Comparison of ENCODE assay signal across 27 cellular contexts in the genomic region with DNA sequence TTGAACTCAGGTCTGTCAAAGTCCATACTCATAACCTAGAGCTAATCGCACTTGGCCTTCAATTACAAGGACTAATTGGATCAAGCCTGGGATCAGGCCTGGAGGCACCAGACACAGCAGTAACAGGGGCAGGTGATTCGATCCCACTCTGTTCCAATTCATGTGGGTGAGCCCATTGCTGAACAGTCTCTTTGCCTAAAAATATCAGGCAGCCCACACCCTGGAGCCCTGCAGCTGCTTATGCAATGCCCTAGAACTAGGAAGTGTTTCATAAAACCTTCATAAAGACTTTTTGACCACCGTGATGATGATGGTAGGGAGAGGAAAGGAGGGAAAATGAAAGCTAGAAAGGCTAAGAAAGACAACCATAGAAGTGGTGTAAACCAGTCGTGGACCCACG.
"Had no signal": no experiment of that assay in that cellular context is flagged by ENCODE, and none has a peak within 500 bp of the region (broad histone marks: within the 10 kb centered on the region; RNA-seq: fewer than 3 reads in every experiment).

No MANE protein-coding gene starts in this region.

- ATAC-seq: activated CD8-positive, alpha-beta T cell treated with anti-CD3 and anti-CD28 coated beads for 36 hours; activated T-cell treated with anti-CD3 and anti-CD28 coated beads, Interleukin-2, amount 50 U/mL, for 72 hours; body of pancreas; sciatic nerve; stimulated activated naive CD8-positive, alpha-beta T cell treated with anti-CD3 and anti-CD28 coated beads, Interleukin-15, Interleukin-2, amounts not matched to agents 100 U/mL and 50 U/mL, for 24 hours; WTC11 had no signal

- H3K4me1 Mint-ChIP-seq: activated CD4-positive, alpha-beta T cell treated with anti-CD3 and anti-CD28 coated beads, Interleukin-2, amount 10 ng/mL, durations not matched to agents 7 days and 5 days; activated naive CD8-positive, alpha-beta T cell treated with anti-CD3 and anti-CD28 coated beads for 36 hours had no signal

- H3K9me3 Mint-ChIP-seq: activated CD4-positive, alpha-beta T cell treated with anti-CD3 and anti-CD28 coated beads, Interleukin-2, amount 10 ng/mL, durations not matched to agents 7 days and 5 days; activated CD8-positive, alpha-beta T cell treated with anti-CD3 and anti-CD28 coated beads for 36 hours; activated naive CD4-positive, alpha-beta T cell treated with anti-CD3 and anti-CD28 coated beads for 36 hours; activated naive CD8-positive, alpha-beta T cell treated with anti-CD3 and anti-CD28 coated beads for 36 hours; activated T-cell treated with anti-CD3 and anti-CD28 coated beads, Interleukin-2, amount 50 U/mL, for 72 hours; nephron progenitor cell; WTC11 had no signal

- H3K27ac Mint-ChIP-seq: activated CD4-positive, alpha-beta T cell treated with anti-CD3 and anti-CD28 coated beads, Interleukin-2, amount 10 ng/mL, durations not matched to agents 7 days and 5 days; activated CD8-positive, alpha-beta T cell treated with anti-CD3 and anti-CD28 coated beads for 36 hours; activated naive CD4-positive, alpha-beta T cell treated with anti-CD3 and anti-CD28 coated beads for 36 hours; activated naive CD8-positive, alpha-beta T cell treated with anti-CD3 and anti-CD28 coated beads for 36 hours; activated T-cell treated with anti-CD3 and anti-CD28 coated beads, Interleukin-2, amount 50 U/mL, for 72 hours; nephron progenitor cell; WTC11 had no signal

- H3K4me3 Mint-ChIP-seq: activated CD4-positive, alpha-beta T cell treated with anti-CD3 and anti-CD28 coated beads, Interleukin-2, amount 10 ng/mL, durations not matched to agents 7 days and 5 days; activated CD8-positive, alpha-beta T cell treated with anti-CD3 and anti-CD28 coated beads for 36 hours; activated naive CD4-positive, alpha-beta T cell treated with anti-CD3 and anti-CD28 coated beads for 36 hours; activated naive CD8-positive, alpha-beta T cell treated with anti-CD3 and anti-CD28 coated beads for 36 hours; activated T-cell treated with anti-CD3 and anti-CD28 coated beads, Interleukin-2, amount 50 U/mL, for 72 hours; nephron progenitor cell; WTC11 had no signal

- H3K9me3 ChIP-seq: adrenal gland, body of pancreas, left ventricle myocardium inferior, neutrophil, testis had no signal

- H3K4me1 ChIP-seq: body of pancreas, left ventricle myocardium inferior had no signal

- H3K27ac ChIP-seq: adrenal gland, body of pancreas, epithelial cell of prostate, left ventricle myocardium inferior, neutrophil, skin epidermis, testis had no signal

- H3K36me3 Mint-ChIP-seq: activated naive CD8-positive, alpha-beta T cell treated with anti-CD3 and anti-CD28 coated beads for 36 hours; WTC11 had no signal

- H3K27me3 ChIP-seq: body of pancreas, testis had no signal

- DNase-seq: activated CD4-positive, alpha-beta T cell treated with anti-CD3 and anti-CD28 coated beads for 1 hour; activated CD4-positive, alpha-beta T cell treated with anti-CD3 and anti-CD28 coated beads, Interleukin-2, amount 10 ng/mL, durations not matched to agents 7 days and 5 days; activated CD8-positive, alpha-beta T cell treated with anti-CD3 and anti-CD28 coated beads for 36 hours; activated effector memory CD4-positive, alpha-beta T cell treated with anti-CD3 and anti-CD28 coated beads, Interleukin-2, amount 50 U/mL, for 16 hours; activated naive CD4-positive, alpha-beta T cell treated with anti-CD3 and anti-CD28 coated beads for 36 hours; activated naive CD8-positive, alpha-beta T cell treated with anti-CD3 and anti-CD28 coated beads for 36 hours; activated T-cell treated with anti-CD3 and anti-CD28 coated beads, Interleukin-2, amount 50 U/mL, for 72 hours; adrenal gland; aorta; body of pancreas; dermis blood vessel endothelial cell; effector CD4-positive, alpha-beta T cell; islet precursor cell; left ventricle myocardium inferior; nephron progenitor cell; retina; stimulated activated CD4-positive, alpha-beta T cell treated with anti-CD3 and anti-CD28 coated beads, Interleukin-12 subunit alpha, Interleukin-12 subunit beta, amount 100 ng/mL, for 4 hours; stimulated activated CD4-positive, alpha-beta T cell treated with anti-CD3 and anti-CD28 coated beads, Interleukin-4, amount 100 ng/mL, for 1 hour; stimulated activated naive CD8-positive, alpha-beta T cell treated with anti-CD3 and anti-CD28 coated beads, Interleukin-15, Interleukin-2, amounts not matched to agents 100 U/mL and 50 U/mL, for 24 hours; T-helper 2 cell; testis; trophoblast cell had no signal
